Comparison of ENCODE assay signal across 25 cellular contexts in genomic region chr1:23185381-23185780, GRCh38. TPM values are rescaled to one million over a fixed set of nuclear protein-coding genes. Genes with fewer than 3 reads are reported as not detected.
"Had no signal": no experiment of that assay in that cellular context is flagged by ENCODE, and none has a peak within 500 bp of the region (broad histone marks: within the 10 kb centered on the region; RNA-seq: fewer than 3 reads in every experiment).

No MANE protein-coding gene starts in this region.

- FAIRE-seq: endometrium, frontal cortex had no signal

- H3K4me1 ChIP-seq: colonic mucosa had no signal

- H3K27me3 ChIP-seq: adrenal gland, breast epithelium, colonic mucosa, esophagus squamous epithelium had no signal

- H3K27ac ChIP-seq: adrenal gland, breast epithelium, cardiac muscle cell, colonic mucosa, epithelial cell of prostate, esophagus squamous epithelium had no signal

- H3K9me3 ChIP-seq: adrenal gland, breast epithelium, colonic mucosa, esophagus squamous epithelium had no signal

- ATAC-seq: activated CD8-positive, alpha-beta T cell treated with anti-CD3 and anti-CD28 coated beads, Interleukin-2, amount 10 ng/mL, durations not matched to agents 7 days and 5 days; activated naive CD8-positive, alpha-beta T cell treated with anti-CD3 and anti-CD28 coated beads, Interleukin-2, amount 50 U/mL, for 24 hours had no signal

- H3K36me3 ChIP-seq: adrenal gland, breast epithelium, cardiac muscle cell, colonic mucosa, esophagus squamous epithelium had no signal

- DNase-seq: activated CD4-positive, alpha-beta memory T cell treated with anti-CD3 and anti-CD28 coated beads for 36 hours; activated CD4-positive, CD25-positive, alpha-beta regulatory T cell; activated CD8-positive, alpha-beta memory T cell treated with anti-CD3 and anti-CD28 coated beads, Interleukin-2, amount 10 ng/mL, durations not matched to agents 7 days and 5 days; activated naive CD8-positive, alpha-beta T cell treated with anti-CD3 and anti-CD28 coated beads for 36 hours; activated T-cell treated with anti-CD3 and anti-CD28 coated beads, Interleukin-2, amount 50 U/mL, for 48 hours; colonic mucosa; esophagus squamous epithelium had no signal

- H3K4me3 ChIP-seq: cardiac muscle cell, colonic mucosa had no signal

RNA-seq across cellular contexts. Expression of gene HTR1D, which starts 31.9 kb away (rescaled TPM):
- total RNA-seq: activated CD4-positive, alpha-beta memory T cell treated with anti-CD3 and anti-CD28 coated beads for 36 hours; activated CD4-positive, alpha-beta T cell treated with anti-CD3 and anti-CD28 coated beads for 36 hours; activated CD4-positive, alpha-beta T cell treated with anti-CD3 and anti-CD28 coated beads, Interleukin-2, amount 10 ng/mL, durations not matched to agents 24 days and 14 days; activated CD8-positive, alpha-beta memory T cell treated with anti-CD3 and anti-CD28 coated beads for 36 hours; activated CD8-positive, alpha-beta memory T cell treated with anti-CD3 and anti-CD28 coated beads, Interleukin-2, amount 10 ng/mL, durations not matched to agents 7 days and 5 days; activated CD8-positive, alpha-beta T cell treated with anti-CD3 and anti-CD28 coated beads, Interleukin-2, amount 10 ng/mL, durations not matched to agents 7 days and 5 days; activated naive CD4-positive, alpha-beta T cell treated with anti-CD3 and anti-CD28 coated beads for 36 hours; activated naive CD8-positive, alpha-beta T cell treated with anti-CD3 and anti-CD28 coated beads for 36 hours; activated T-helper 1 cell treated with anti-CD3 and anti-CD28 coated beads, Interleukin-12 subunit alpha, Interleukin-12 subunit beta, Interleukin-2, Interleukin-4 antibody, amounts not matched to agents 30 ng/mL and 10 ng/mL and 1 ng/mL, durations not matched to agents 14 hours and 24 hours and 36 hours; activated T-helper 2 cell treated with anti-CD3 and anti-CD28 coated beads, Interferon-gamma antibody, Interleukin-2, Interleukin-4, amounts not matched to agents 10 μg/mL and 5 μg/mL and 100 μg/mL, durations not matched to agents 14 hours and 24 hours and 36 hours; adrenal gland; aorta; breast epithelium; esophagus squamous epithelium; fibroblast of lung; T-helper 1 cell treated with Interleukin-12 subunit alpha and Interleukin-12 subunit beta and Interleukin-4 antibody, amounts not matched to agents 30 ng/mL and 1 ng/mL, for 36 hours had no signal
- polyA plus RNA-seq: cardiac muscle cell, esophagus, fibroblast of lung had no signal
